In genomic region chr2:164975885-164976284, GRCh38 we compare ENCODE assay signal across 1 cellular context.
TF ChIP-seq lines count a peak whose summit lies in the region.

No MANE protein-coding gene starts in this region.

TF ChIP-seq in A549, 52 proteins besides CTCF, POLR2A, EP300 and RAD21 (continued from another document):
- no peak for TF ChIP-seq ELK1 (IDR thresholded peaks at IDR 0.05; ENCODE audit: low read depth, low read length)
- no peak for TF ChIP-seq CBX8 (IDR thresholded peaks at IDR 0.05)
- TF ChIP-seq PHF8 (IDR thresholded peaks at IDR 0.05; ENCODE audit: borderline replicate concordance, low read depth) = no peak
- no peak for TF ChIP-seq TP53 (CRISPR knock-in tag; IDR thresholded peaks at IDR 0.05)
- no peak for TF ChIP-seq ZFP36 (IDR thresholded peaks at IDR 0.05; ENCODE audit: borderline replicate concordance, partially characterized antibody)
- no peak for TF ChIP-seq HDAC2 (IDR thresholded peaks at IDR 0.05)
- TF ChIP-seq KDM5A (IDR thresholded peaks at IDR 0.05) = no peak
- TF ChIP-seq TFCP2L1 (CRISPR knock-in tag; IDR thresholded peaks at IDR 0.05) = no peak
- no peak for TF ChIP-seq SMC3 (IDR thresholded peaks at IDR 0.05)
- TF ChIP-seq JUN (IDR thresholded peaks at IDR 0.05) = no peak
- TF ChIP-seq CHD4 (IDR thresholded peaks at IDR 0.05; ENCODE audit: borderline replicate concordance) = no peak
- TF ChIP-seq E2F6 (IDR thresholded peaks at IDR 0.05; ENCODE audit: borderline replicate concordance, low read depth) = no peak
- no peak for TF ChIP-seq HOXB13 (CRISPR knock-in tag; IDR thresholded peaks at IDR 0.05; ENCODE audit: low read depth)
- no peak for TF ChIP-seq FOSL2 (IDR thresholded peaks at IDR 0.05)
- no peak for TF ChIP-seq FOSL2 (CRISPR knock-in tag; IDR thresholded peaks at IDR 0.05)
- TF ChIP-seq ZSCAN20 (CRISPR knock-in tag; IDR thresholded peaks at IDR 0.05) = no peak
- TF ChIP-seq CHD2 (IDR thresholded peaks at IDR 0.05; ENCODE audit: low read length, partially characterized antibody) = no peak
- no peak for TF ChIP-seq EHMT2 (IDR thresholded peaks at IDR 0.05; ENCODE audit: low read depth)
